In the genomic region with DNA sequence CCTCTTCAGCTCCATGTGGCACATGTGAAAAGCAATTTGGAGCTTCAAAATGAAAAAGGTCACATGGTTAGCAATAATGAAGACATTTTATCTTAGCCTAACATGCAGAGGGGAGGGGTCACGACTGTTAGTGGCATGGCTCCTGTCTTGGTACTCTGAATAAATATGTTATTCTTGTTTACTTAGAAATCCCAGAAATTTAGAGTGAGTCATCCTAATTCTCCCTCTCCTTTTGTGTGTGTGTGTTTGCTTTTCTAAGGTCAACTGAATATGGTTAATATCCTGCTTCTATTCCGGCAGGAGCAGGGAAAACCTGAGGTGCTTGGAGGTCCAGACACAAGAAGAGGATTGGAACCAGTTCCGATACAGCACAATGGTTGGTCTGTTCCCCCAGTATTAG, we compare ENCODE assay signal across 25 cellular contexts. TPM values are rescaled to one million over a fixed set of nuclear protein-coding genes. Genes with fewer than 3 reads are reported as not detected.
A peak's percentile ranks its signal among the peaks of the same experiment; 100 is the strongest.
DNase-seq lines count a peak whose midpoint lies in the region; ATAC-seq and TF ChIP-seq lines count a peak whose summit lies in the region.
"Had no signal": no experiment of that assay in that cellular context is flagged by ENCODE, and none has a peak within 500 bp of the region (broad histone marks: within the 10 kb centered on the region; RNA-seq: fewer than 3 reads in every experiment).

No MANE protein-coding gene starts in this region.

- intact Hi-C loops in mucosa of descending colon (cut with DNase I, micrococcal nuclease) = no loop called here

- no peak for ATAC-seq in mucosa of descending colon
- ATAC-seq: heart left ventricle, pancreas had no signal

- no peak overlapping the region for H3K4me3 ChIP-seq in mucosa of descending colon
- H3K4me3 ChIP-seq: heart left ventricle, lung, pancreas, skin epidermis, stomach, uterus had no signal

- no peaks in the 10 kb centered on the region for H3K9me3 ChIP-seq in mucosa of descending colon
- H3K9me3 ChIP-seq: heart left ventricle, pancreas, stomach, uterus had no signal

- H3K36me3 ChIP-seq in mucosa of descending colon (ENCODE audit: low read depth) = peaks cover 9% of the 10 kb centered on the region
- H3K36me3 ChIP-seq: uterus had no signal

- H3K4me1 ChIP-seq in mucosa of descending colon (ENCODE audit: low read depth) = no peaks in the 10 kb centered on the region

- DNase-seq in EH (ENCODE audit: low read depth) (peak; percentile 38), NCI-H69 (lab: John Stamatoyannopoulos, UW) (peak; percentile 35), dermis blood vessel endothelial cell (peak; percentile 60), pons (ENCODE audit: low spot score) (peak; percentile 51), mucosa of descending colon (no peak), superior temporal gyrus (ENCODE audit: extremely low spot score) (no peak), T1000 (lab: John Stamatoyannopoulos, UW) (no peak)
- DNase-seq: activated CD4-positive, alpha-beta T cell treated with anti-CD3 and anti-CD28 coated beads, Interleukin-2, amount 10 ng/mL, durations not matched to agents 24 days and 14 days; activated CD8-positive, alpha-beta memory T cell treated with anti-CD3 and anti-CD28 coated beads, Interleukin-2, amount 50 U/mL, for 48 hours; activated gamma-delta T cell treated with Interleukin-2 at 50 U/mL for 16 hours; AML-193; aorta; KG1; naive B cell; NCI-H1105; NCI-H2227 treated with DMSO at 0.1 percent for 48 hours; NK-92 treated with Interleukin-12 subunit alpha and Interleukin-12 subunit beta, amount 100 ng/mL, for 24 hours; pancreas; stimulated activated CD4-positive, alpha-beta T cell treated with anti-CD3 and anti-CD28 coated beads, Interleukin-2, amount 100 ng/mL, for 48 hours; stomach; SW 1271; uterus had no signal

- no peak for TF ChIP-seq CTCF in mucosa of descending colon (IDR thresholded peaks at IDR 0.05)

RNA-seq across cellular contexts. Expression of a gene that starts 17.6 kb away (rescaled TPM):
- total RNA-seq in dermis blood vessel endothelial cell = 46.1 and 61.8 TPM in 2 replicates
- total RNA-seq in mucosa of descending colon = 10 to 100 TPM; 30.7 to 48.2 (median 41.1) TPM

RNA-seq across cellular contexts. Expression of a gene that starts 17.9 kb away (rescaled TPM):
- total RNA-seq in dermis blood vessel endothelial cell (47.1 and 48.3 TPM in 2 replicates), mucosa of descending colon (10 to 100 TPM; 23.9 to 30.9 (median 27.5) TPM)

RNA-seq across cellular contexts. Expression of a gene that starts 40.1 kb away (rescaled TPM):
- 51.2 and 56.7 TPM in 2 replicates for total RNA-seq in dermis blood vessel endothelial cell
- 10 to 100 TPM; 51.5 to 91.3 (median 66.5) TPM for total RNA-seq in mucosa of descending colon

RNA-seq across cellular contexts. Expression of a gene that starts 55.4 kb away (rescaled TPM):
- total RNA-seq in dermis blood vessel endothelial cell (0.51 and 0.65 TPM in 2 replicates), mucosa of descending colon (10 to 100 TPM in 1 of 3 donors, 1 to 10 TPM in 2; 4.2 to 10.3 (median 7.4) TPM)
- total RNA-seq: activated CD4-positive, alpha-beta T cell treated with anti-CD3 and anti-CD28 coated beads, Interleukin-2, amount 10 ng/mL, durations not matched to agents 24 days and 14 days had no signal

Comparison
In these comparisons a context has a peak if more than half of its experiments do, and no peak if none do; other contexts are left out.
1. DNase-seq: peak in EH (single experiment), NCI-H69 (single experiment), dermis blood vessel endothelial cell (single experiment) and pons (single experiment); none in mucosa of descending colon (0 of 3), superior temporal gyrus (single experiment) and T1000 (single experiment).